In the genomic region with DNA sequence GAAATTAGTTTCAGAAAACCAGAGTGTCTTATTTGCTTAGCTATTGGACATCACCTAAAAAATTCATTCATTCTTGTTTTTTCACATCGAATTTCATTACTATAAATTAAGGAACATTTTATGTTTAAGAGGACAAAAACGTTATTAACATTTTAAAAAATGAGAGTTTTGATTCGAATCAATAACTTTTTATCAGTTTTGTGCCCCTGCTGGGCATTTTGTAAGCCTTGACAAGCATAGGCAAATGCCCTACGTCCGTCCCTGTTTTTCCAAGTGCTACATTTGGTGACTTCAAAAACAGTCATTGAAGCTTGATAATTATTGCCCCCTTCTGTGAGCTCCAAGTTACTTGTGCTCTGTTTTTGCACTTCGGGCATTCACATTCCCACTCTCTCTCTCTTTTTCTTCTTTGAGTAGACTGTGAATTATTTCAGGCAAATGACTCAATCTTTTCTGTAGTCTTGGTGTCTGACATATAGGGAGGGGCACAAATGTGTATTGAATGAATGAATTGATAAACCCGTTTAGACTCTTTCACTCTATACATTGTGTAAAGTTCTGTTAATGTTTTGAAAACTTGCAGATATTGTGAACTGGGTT, we compare ENCODE assay signal across 8 cellular contexts. TPM values are rescaled to one million over a fixed set of nuclear protein-coding genes. Genes with fewer than 3 reads are reported as not detected.
DNase-seq lines count a peak whose midpoint lies in the region; ATAC-seq and TF ChIP-seq lines count a peak whose summit lies in the region.

No MANE protein-coding gene starts in this region.

- WGBS in HUES64 = 34% methylated on average over 5 of the region's 7 CpGs
- WGBS in thymus = 11% methylated on average over 7 of the region's 7 CpGs

- POLR2A ChIA-PET in CD4-positive, alpha-beta T cell (lab: Charles Lee) = interaction anchor here (0.7 to 4.8 kb wide), 2 partner anchors 52 to 130 kb away, joined by 4 to 70 read pairs; partner anchors contain the start of gene SLC25A3

- H3K36me3 ChIP-seq in HUES64 (ENCODE audit: insufficient read depth, low read length) = peaks cover 31% of the 10 kb centered on the region
- peaks cover 16 to 29% of the 10 kb centered on the region in 2 donors for H3K36me3 ChIP-seq in ascending aorta
- peaks cover 0 to 28% of the 10 kb centered on the region in 2 donors for H3K36me3 ChIP-seq in left lung
- no peaks in the 10 kb centered on the region for H3K36me3 ChIP-seq in thymus (ENCODE audit: control insufficient read depth, insufficient read depth)

- H3K27ac Mint-ChIP-seq in CD4-positive, alpha-beta T cell = peak overlapping the region; percentile 69

- ATAC-seq in CD4-positive, alpha-beta T cell (ENCODE audit: poor library complexity) = no peak
- ATAC-seq in left lung (no peak), HG02852 (IDR thresholded peaks at IDR 0.05; ENCODE audit: unreplicated experiment) (no peak), HG03571 (IDR thresholded peaks at IDR 0.05; ENCODE audit: unreplicated experiment) (no peak), GM21619 (IDR thresholded peaks at IDR 0.05; ENCODE audit: unreplicated experiment) (no peak)

- H3K9me3 Mint-ChIP-seq in CD4-positive, alpha-beta T cell = no peaks in the 10 kb centered on the region

- H3K4me1 ChIP-seq in HUES64 (ENCODE audit: insufficient read depth, low read length) (peaks cover 11% of the 10 kb centered on the region), ascending aorta (peaks cover 3 to 7% of the 10 kb centered on the region in 2 donors), left lung (peaks cover 12 to 49% of the 10 kb centered on the region in 2 donors), thymus (ENCODE audit: control insufficient read depth, insufficient read depth, low read length) (peaks cover 7% of the 10 kb centered on the region)

- peak overlapping the region; percentile 77; the same call in 1 of the 2 replicates for H3K9ac ChIP-seq in HUES64 (ENCODE audit: low read depth, low read length)

- CTCF ChIA-PET in CD4-positive, alpha-beta T cell (lab: Charles Lee) = interaction anchor here (0.6 to 1.2 kb wide), 3 partner anchors 14 to 130 kb away, joined by 3 to 5 read pairs (median 4); partner anchors contain the start of gene SLC25A3

- no peaks in the 10 kb centered on the region for H3K27me3 ChIP-seq in CD4-positive, alpha-beta T cell (ENCODE audit: control insufficient read depth, insufficient read depth, low read length)
- H3K27me3 ChIP-seq in HUES64 (ENCODE audit: insufficient read depth, low read length) (no peaks in the 10 kb centered on the region; the same call in 1 of the 2 replicates), ascending aorta (no peaks in the 10 kb centered on the region), left lung (no peaks in the 10 kb centered on the region), thymus (ENCODE audit: control insufficient read depth, insufficient read depth) (no peaks in the 10 kb centered on the region)

- intact Hi-C loops in CD4-positive, alpha-beta T cell (cut with DNase I, micrococcal nuclease) = loop anchor here in 1 of 2 experiments (5.0 to 10.0 kb wide), 3 partner anchors 129 to 1619 kb away; partner anchors contain the start of genes DEPDC4, SCYL2 and TMPO
- intact Hi-C loops in ascending aorta (cut with DNase I) = loop anchor here (5.0 to 10.0 kb wide), 2 partner anchors 144 to 221 kb away; no protein-coding TSS in a partner anchor
- intact Hi-C loops in left lung (cut with DNase I) = no loop called here

- no peaks in the 10 kb centered on the region for H3K27me3 Mint-ChIP-seq in CD4-positive, alpha-beta T cell

- peak overlapping the region; percentile 98 for H3K4me3 Mint-ChIP-seq in CD4-positive, alpha-beta T cell

- no peak overlapping the region for H3K27ac ChIP-seq in CD4-positive, alpha-beta T cell (ENCODE audit: low read depth, low read length)
- no peak overlapping the region for H3K27ac ChIP-seq in HUES64 (ENCODE audit: low read depth, low read length)
- H3K27ac ChIP-seq in ascending aorta = peak overlapping the region in 1 of 2 donors; percentile 17
- peak overlapping the region in 1 of 2 donors; percentile 92 for H3K27ac ChIP-seq in left lung
- H3K27ac ChIP-seq in thymus (ENCODE audit: low read depth) = no peak overlapping the region

- H3K9me3 ChIP-seq in CD4-positive, alpha-beta T cell (ENCODE audit: control insufficient read depth, low read length) = no peaks in the 10 kb centered on the region
- no peaks in the 10 kb centered on the region for H3K9me3 ChIP-seq in HUES64 (ENCODE audit: insufficient read depth, low read depth, low read length)
- no peaks in the 10 kb centered on the region for H3K9me3 ChIP-seq in ascending aorta
- no peaks in the 10 kb centered on the region for H3K9me3 ChIP-seq in left lung
- no peaks in the 10 kb centered on the region for H3K9me3 ChIP-seq in thymus (ENCODE audit: control insufficient read depth)

- no peak for TF ChIP-seq CTCF in CD4-positive, alpha-beta T cell (IDR thresholded peaks at IDR 0.05)
- TF ChIP-seq CTCF in ascending aorta (IDR thresholded peaks at IDR 0.05) (no peak), left lung (IDR thresholded peaks at IDR 0.05) (no peak)

- peak overlapping the region; percentile 85 for H3K4me3 ChIP-seq in HUES64 (ENCODE audit: low read length)
- H3K4me3 ChIP-seq in ascending aorta = peak overlapping the region; percentile 75 to 98
- H3K4me3 ChIP-seq in left lung = peak overlapping the region; percentile 96 to 100
- H3K4me3 ChIP-seq in thymus (ENCODE audit: low read length) = peak overlapping the region; percentile 55

- no peak for DNase-seq in CD4-positive, alpha-beta T cell
- DNase-seq in ascending aorta (ENCODE audit: low spot score in 2 of 2) (no peak), left lung (no peak)

- peaks cover 43% of the 10 kb centered on the region for H3K36me3 Mint-ChIP-seq in CD4-positive, alpha-beta T cell (ENCODE audit: low read depth)

- peaks cover 32% of the 10 kb centered on the region for H3K4me1 Mint-ChIP-seq in CD4-positive, alpha-beta T cell (ENCODE audit: low read depth)

RNA-seq across cellular contexts. Expression of gene APAF1, which starts 1.2 kb away (rescaled TPM):
- 10 to 100 TPM; 13.5 to 14.5 TPM for total RNA-seq in CD4-positive, alpha-beta T cell
- polyA plus RNA-seq in HUES64 (2013, experiment 1 of 2) = 9.5 TPM
- polyA plus RNA-seq in HUES64 (2013, experiment 2 of 2) = 9.8 TPM
- total RNA-seq in ascending aorta = 15.5 TPM
- total RNA-seq in left lung = 10 to 100 TPM; 21.1 to 34.5 TPM
- polyA plus RNA-seq in thymus = 14.2 TPM

RNA-seq across cellular contexts. Expression of gene IKBIP, which starts 1.7 kb away (rescaled TPM):
- under 1 TPM; 0.56 to 0.82 TPM for total RNA-seq in CD4-positive, alpha-beta T cell
- polyA plus RNA-seq in HUES64 (2013, experiment 1 of 2) = 16.9 TPM
- 22.1 TPM for polyA plus RNA-seq in HUES64 (2013, experiment 2 of 2)
- total RNA-seq in ascending aorta = 12.3 TPM
- 10 to 100 TPM; 23.6 to 24.3 TPM for total RNA-seq in left lung
- 28.7 TPM for polyA plus RNA-seq in thymus

RNA-seq across cellular contexts. Expression of gene SLC25A3, which starts 52.8 kb away (rescaled TPM):
- 100 to 1,000 TPM; 602 to 615 TPM for total RNA-seq in CD4-positive, alpha-beta T cell
- 489 TPM for polyA plus RNA-seq in HUES64 (2013, experiment 1 of 2)
- 524 TPM for polyA plus RNA-seq in HUES64 (2013, experiment 2 of 2)
- total RNA-seq in ascending aorta (437 TPM), left lung (100 to 1,000 TPM; 402 to 517 TPM)
- 374 TPM for polyA plus RNA-seq in thymus
